ENCODE assay signal across 1 cellular context in genomic region chr5:149617760-149618306, GRCh38.
A peak's percentile ranks its signal among the peaks of the same experiment; 100 is the strongest.
TF ChIP-seq lines count a peak whose summit lies in the region.

No MANE protein-coding gene starts in this region.

TF ChIP-seq in GM12878, 131 proteins besides CTCF, POLR2A, EP300 and RAD21 (continued from another document):
- TF ChIP-seq NFXL1 (IDR thresholded peaks at IDR 0.05; ENCODE audit: borderline replicate concordance), result no peak
- no peak for TF ChIP-seq JUND (IDR thresholded peaks at IDR 0.05; ENCODE audit: low read depth, low read length)
- TF ChIP-seq PKNOX1 (IDR thresholded peaks at IDR 0.05), result no peak
- TF ChIP-seq, protein P1, sequence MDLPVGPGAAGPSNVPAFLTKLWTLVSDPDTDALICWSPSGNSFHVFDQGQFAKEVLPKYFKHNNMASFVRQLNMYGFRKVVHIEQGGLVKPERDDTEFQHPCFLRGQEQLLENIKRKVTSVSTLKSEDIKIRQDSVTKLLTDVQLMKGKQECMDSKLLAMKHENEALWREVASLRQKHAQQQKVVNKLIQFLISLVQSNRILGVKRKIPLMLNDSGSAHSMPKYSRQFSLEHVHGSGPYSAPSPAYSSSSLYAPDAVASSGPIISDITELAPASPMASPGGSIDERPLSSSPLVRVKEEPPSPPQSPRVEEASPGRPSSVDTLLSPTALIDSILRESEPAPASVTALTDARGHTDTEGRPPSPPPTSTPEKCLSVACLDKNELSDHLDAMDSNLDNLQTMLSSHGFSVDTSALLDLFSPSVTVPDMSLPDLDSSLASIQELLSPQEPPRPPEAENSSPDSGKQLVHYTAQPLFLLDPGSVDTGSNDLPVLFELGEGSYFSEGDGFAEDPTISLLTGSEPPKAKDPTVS (IDR thresholded peaks at IDR 0.05; ENCODE audit: low read depth, low read length), result no peak
- TF ChIP-seq, protein P2, sequence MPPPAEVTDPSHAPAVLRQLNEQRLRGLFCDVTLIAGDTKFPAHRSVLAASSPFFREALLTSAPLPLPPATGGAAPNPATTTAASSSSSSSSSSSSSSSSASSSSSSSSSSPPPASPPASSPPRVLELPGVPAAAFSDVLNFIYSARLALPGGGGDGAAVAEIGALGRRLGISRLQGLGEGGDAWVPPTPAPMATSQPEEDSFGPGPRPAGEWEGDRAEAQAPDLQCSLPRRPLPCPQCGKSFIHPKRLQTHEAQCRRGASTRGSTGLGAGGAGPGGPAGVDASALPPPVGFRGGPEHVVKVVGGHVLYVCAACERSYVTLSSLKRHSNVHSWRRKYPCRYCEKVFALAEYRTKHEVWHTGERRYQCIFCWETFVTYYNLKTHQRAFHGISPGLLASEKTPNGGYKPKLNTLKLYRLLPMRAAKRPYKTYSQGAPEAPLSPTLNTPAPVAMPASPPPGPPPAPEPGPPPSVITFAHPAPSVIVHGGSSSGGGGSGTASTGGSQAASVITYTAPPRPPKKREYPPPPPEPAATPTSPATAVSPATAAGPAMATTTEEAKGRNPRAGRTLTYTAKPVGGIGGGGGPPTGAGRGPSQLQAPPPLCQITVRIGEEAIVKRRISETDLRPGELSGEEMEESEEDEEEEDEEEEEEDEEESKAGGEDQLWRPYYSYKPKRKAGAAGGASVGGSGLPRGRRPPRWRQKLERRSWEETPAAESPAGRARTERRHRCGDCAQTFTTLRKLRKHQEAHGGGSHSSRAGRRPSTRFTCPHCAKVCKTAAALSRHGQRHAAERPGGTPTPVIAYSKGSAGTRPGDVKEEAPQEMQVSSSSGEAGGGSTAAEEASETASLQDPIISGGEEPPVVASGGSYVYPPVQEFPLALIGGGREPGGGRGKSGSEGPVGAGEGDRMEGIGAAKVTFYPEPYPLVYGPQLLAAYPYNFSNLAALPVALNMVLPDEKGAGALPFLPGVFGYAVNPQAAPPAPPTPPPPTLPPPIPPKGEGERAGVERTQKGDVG (CRISPR knock-in tag; IDR thresholded peaks at IDR 0.05), result no peak
- no peak for TF ChIP-seq REST (IDR thresholded peaks at IDR 0.05; ENCODE audit: low read depth, low read length)
- TF ChIP-seq, protein P3, sequence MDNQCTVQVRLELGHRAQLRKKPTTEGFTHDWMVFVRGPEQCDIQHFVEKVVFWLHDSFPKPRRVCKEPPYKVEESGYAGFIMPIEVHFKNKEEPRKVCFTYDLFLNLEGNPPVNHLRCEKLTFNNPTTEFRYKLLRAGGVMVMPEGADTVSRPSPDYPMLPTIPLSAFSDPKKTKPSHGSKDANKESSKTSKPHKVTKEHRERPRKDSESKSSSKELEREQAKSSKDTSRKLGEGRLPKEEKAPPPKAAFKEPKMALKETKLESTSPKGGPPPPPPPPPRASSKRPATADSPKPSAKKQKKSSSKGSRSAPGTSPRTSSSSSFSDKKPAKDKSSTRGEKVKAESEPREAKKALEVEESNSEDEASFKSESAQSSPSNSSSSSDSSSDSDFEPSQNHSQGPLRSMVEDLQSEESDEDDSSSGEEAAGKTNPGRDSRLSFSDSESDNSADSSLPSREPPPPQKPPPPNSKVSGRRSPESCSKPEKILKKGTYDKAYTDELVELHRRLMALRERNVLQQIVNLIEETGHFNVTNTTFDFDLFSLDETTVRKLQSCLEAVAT (IDR thresholded peaks at IDR 0.05), result no peak
- peak; percentile 40; the same call in 1 of the 2 replicates for TF ChIP-seq JUNB (IDR thresholded peaks at IDR 0.05)
- no peak for TF ChIP-seq PML (IDR thresholded peaks at IDR 0.05; ENCODE audit: low read length)
- no peak for TF ChIP-seq NBN (IDR thresholded peaks at IDR 0.05)
- no peak for TF ChIP-seq BACH1 (IDR thresholded peaks at IDR 0.05; ENCODE audit: borderline replicate concordance)
- peak; percentile 73 for TF ChIP-seq IKZF1 (conservative IDR thresholded peaks at IDR 0.05)
- TF ChIP-seq EZH2 (IDR thresholded peaks at IDR 0.05; ENCODE audit: borderline replicate concordance, control insufficient read depth, low read depth, low read length), result no peak
- peak; percentile 32 to 55; a peak in 1 of 4 replicates for TF ChIP-seq BHLHE40 (IDR thresholded peaks at IDR 0.05; ENCODE audit: borderline replicate concordance in 1 of 2, low read depth in 2 of 2, low read length in 1 of 2)
- no peak for TF ChIP-seq ZBTB33 (IDR thresholded peaks at IDR 0.05)
- no peak for TF ChIP-seq MAX (IDR thresholded peaks at IDR 0.05; ENCODE audit: low read depth, low read length)
- TF ChIP-seq CHD4 (IDR thresholded peaks at IDR 0.05), result 0 out of 2 replicates have a peak, but pooled peaks have one; percentile 58
- TF ChIP-seq EED (IDR thresholded peaks at IDR 0.05; ENCODE audit: low read depth), result peak; percentile 88
- no peak for TF ChIP-seq ZNF622 (IDR thresholded peaks at IDR 0.05)
- no peak for TF ChIP-seq SKIL (IDR thresholded peaks at IDR 0.05; ENCODE audit: low read depth, poor library complexity, severe bottlenecking)
- no peak for TF ChIP-seq SMAD1 (IDR thresholded peaks at IDR 0.05; ENCODE audit: low read depth, partially characterized antibody)
- peak; percentile 44; the same call in 1 of the 2 replicates for TF ChIP-seq RUNX3 (IDR thresholded peaks at IDR 0.05; ENCODE audit: low read length)
- peak in 1 of 2 experiments; percentile 40; a peak in 3 of 4 replicates for TF ChIP-seq IKZF2 (IDR thresholded peaks at IDR 0.05)
- no peak for TF ChIP-seq SUZ12 (IDR thresholded peaks at IDR 0.05; ENCODE audit: unreplicated experiment)
- TF ChIP-seq NR2F1 (conservative IDR thresholded peaks at IDR 0.05), result peak; percentile 20; the same call in 1 of the 2 replicates
- no peak for TF ChIP-seq SIX5 (IDR thresholded peaks at IDR 0.05; ENCODE audit: low read depth, low read length, severe bottlenecking)
- peak; percentile 70; the same call in 1 of the 2 replicates for TF ChIP-seq ZNF217 (IDR thresholded peaks at IDR 0.05)
- TF ChIP-seq NFYA (IDR thresholded peaks at IDR 0.05; ENCODE audit: borderline replicate concordance, low read depth, low read length), result no peak
- TF ChIP-seq TARDBP (IDR thresholded peaks at IDR 0.05; ENCODE audit: borderline replicate concordance), result no peak
- TF ChIP-seq HDAC2 (IDR thresholded peaks at IDR 0.05), result no peak
- no peak for TF ChIP-seq GATAD2B (conservative IDR thresholded peaks at IDR 0.05; ENCODE audit: low read depth)
- TF ChIP-seq KDM1A (IDR thresholded peaks at IDR 0.05; ENCODE audit: borderline replicate concordance), result no peak; the same call in 1 of the 2 replicates
- no peak for TF ChIP-seq TCF3 (IDR thresholded peaks at IDR 0.05; ENCODE audit: borderline replicate concordance, insufficient read depth, low read depth, low read length)
- 0 out of 2 replicates have a peak, but pooled peaks have one; percentile 41 for TF ChIP-seq TCF12 (IDR thresholded peaks at IDR 0.05; ENCODE audit: low read depth, low read length)
- 0 out of 2 replicates have a peak, but pooled peaks have one; percentile 40 for TF ChIP-seq DPF2 (IDR thresholded peaks at IDR 0.05)
- peak in 1 of 2 experiments; percentile 28; a peak in 1 of 4 replicates for TF ChIP-seq ETV6 (conservative IDR thresholded peaks at IDR 0.05 in 1 of 2, IDR thresholded peaks at IDR 0.05 in 1 of 2; ENCODE audit: borderline replicate concordance in 1 of 2, low read depth in 1 of 2)
